In the genomic region with DNA sequence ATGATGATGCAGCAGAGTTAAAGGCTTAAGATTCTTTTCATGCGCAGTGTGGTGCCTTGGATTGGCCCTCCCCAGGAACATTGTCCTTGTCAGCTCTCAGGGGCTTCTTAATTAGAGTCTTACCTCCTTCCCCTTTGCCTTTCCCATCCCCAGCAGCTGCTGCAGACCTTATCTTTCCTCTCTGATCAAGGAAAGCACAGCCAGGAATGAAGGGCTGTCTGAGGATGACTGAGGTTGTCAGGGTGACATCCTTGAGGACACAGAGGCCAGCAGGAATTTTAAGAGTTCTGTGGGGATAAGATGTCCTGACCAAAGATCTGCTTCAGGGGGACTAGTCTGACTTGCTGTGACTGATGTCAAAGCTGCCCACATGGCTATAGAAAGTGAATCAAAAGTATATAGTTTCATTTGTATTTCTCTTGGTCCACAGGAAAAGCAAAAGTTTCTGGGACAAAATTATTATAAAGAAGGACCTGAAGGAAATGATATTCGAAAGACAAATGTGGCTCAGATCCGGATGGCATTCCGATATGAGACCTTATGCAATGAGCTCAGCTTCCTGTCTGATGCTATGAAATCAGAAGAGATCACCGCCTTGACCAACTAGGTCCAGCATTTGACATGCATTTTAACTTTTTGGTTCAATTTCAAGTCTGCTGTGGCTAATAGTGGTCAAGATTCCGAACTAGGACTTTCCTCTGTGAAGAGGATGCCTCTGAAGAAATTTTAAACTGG, we compare ENCODE assay signal across 1 cellular context.
A peak's percentile ranks its signal among the peaks of the same experiment; 100 is the strongest.
TF ChIP-seq lines count a peak whose summit lies in the region.

No MANE protein-coding gene starts in this region.

TF ChIP-seq in endothelial cell of umbilical vein, 7 proteins besides CTCF, POLR2A, EP300 and RAD21:
- TF ChIP-seq MYC (IDR thresholded peaks at IDR 0.05; ENCODE audit: low read depth, low read length), result no peak
- TF ChIP-seq JUN (IDR thresholded peaks at IDR 0.05; ENCODE audit: borderline replicate concordance, insufficient read depth, insufficient read length, low read depth), result peak; percentile 45
- no peak for TF ChIP-seq EZH2 (IDR thresholded peaks at IDR 0.05; ENCODE audit: borderline replicate concordance, low read depth, low read length, severe bottlenecking)
- TF ChIP-seq POLR2AphosphoS5 (IDR thresholded peaks at IDR 0.05; ENCODE audit: insufficient read depth, low read depth, low read length), result peak; percentile 26
- TF ChIP-seq GATA2 (IDR thresholded peaks at IDR 0.05; ENCODE audit: insufficient read depth, insufficient read length, low read depth, low read length), result peak; percentile 69
- TF ChIP-seq FOS (IDR thresholded peaks at IDR 0.05; ENCODE audit: borderline replicate concordance, insufficient read depth, low read length), result peak; percentile 81
- TF ChIP-seq, protein P1, sequence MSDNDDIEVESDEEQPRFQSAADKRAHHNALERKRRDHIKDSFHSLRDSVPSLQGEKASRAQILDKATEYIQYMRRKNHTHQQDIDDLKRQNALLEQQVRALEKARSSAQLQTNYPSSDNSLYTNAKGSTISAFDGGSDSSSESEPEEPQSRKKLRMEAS (IDR thresholded peaks at IDR 0.05; ENCODE audit: insufficient read depth, insufficient read length), result no peak
